ENCODE assay signal across 11 cellular contexts in genomic region chr13:112767506-112768471, GRCh38.
A peak's percentile ranks its signal among the peaks of the same experiment; 100 is the strongest.
DNase-seq lines count a peak whose midpoint lies in the region; ATAC-seq and TF ChIP-seq lines count a peak whose summit lies in the region.
"Had no signal": no experiment of that assay in that cellular context is flagged by ENCODE, and none has a peak within 500 bp of the region (broad histone marks: within the 10 kb centered on the region; RNA-seq: fewer than 3 reads in every experiment).

No MANE protein-coding gene starts in this region.

- no peaks in the 10 kb centered on the region for H3K9me3 ChIP-seq in vagina
- H3K9me3 ChIP-seq: ascending aorta had no signal

- intact Hi-C loops in vagina (cut with DNase I) = no loop called here

- DNase-seq in left lobe of liver (ENCODE audit: low spot score) (no peak), hepatic stellate cell (ENCODE audit: low spot score) (no peak), NCI-H1436 (lab: John Stamatoyannopoulos, UW) (no peak), NCI-H82 (lab: John Stamatoyannopoulos, UW) (no peak), vagina (ENCODE audit: extremely low spot score in 2 of 2) (no peak)
- DNase-seq: stimulated activated CD4-positive, alpha-beta T cell treated with anti-CD3 and anti-CD28 coated beads, Interleukin-4, amount 100 ng/mL, for 24 hours had no signal

- no peak overlapping the region for H3K27ac ChIP-seq in vagina
- H3K27ac ChIP-seq: ascending aorta had no signal

- no peaks in the 10 kb centered on the region for H3K4me1 ChIP-seq in vagina
- H3K4me1 ChIP-seq: ascending aorta had no signal

- H3K36me3 ChIP-seq in vagina = no peaks in the 10 kb centered on the region
- H3K36me3 ChIP-seq: ascending aorta had no signal

- TF ChIP-seq POLR2A in vagina (IDR thresholded peaks at IDR 0.05) = no peak

- ATAC-seq in GM18498 (IDR thresholded peaks at IDR 0.05; ENCODE audit: unreplicated experiment) (peak; percentile 73), GM21381 (IDR thresholded peaks at IDR 0.05; ENCODE audit: unreplicated experiment) (peak; percentile 69), HG03571 (IDR thresholded peaks at IDR 0.05; ENCODE audit: unreplicated experiment) (peak; percentile 79), left lobe of liver (peak; percentile 52)
- ATAC-seq: Panc1 had no signal

- H3K27me3 ChIP-seq in vagina = no peaks in the 10 kb centered on the region
- H3K27me3 ChIP-seq: ascending aorta had no signal

- no peak for TF ChIP-seq CTCF in vagina (IDR thresholded peaks at IDR 0.05)

- H3K4me3 ChIP-seq in vagina = no peak overlapping the region
- H3K4me3 ChIP-seq: ascending aorta had no signal
